ENCODE assay signal across 8 cellular contexts in genomic region chr22:38317237-38317994, GRCh38. TPM values are rescaled to one million over a fixed set of nuclear protein-coding genes. Genes with fewer than 3 reads are reported as not detected.
A peak's percentile ranks its signal among the peaks of the same experiment; 100 is the strongest.
DNase-seq lines count a peak whose midpoint lies in the region; ATAC-seq and TF ChIP-seq lines count a peak whose summit lies in the region.

Gene CSNK1E, minus strand, starts transcription at chr22:38317433. Its CDS starts 3,276 bp downstream, at chr22:38314157.

- DNase-seq in GM10266 (ENCODE audit: extremely low spot score) (peak; percentile 95), head of caudate nucleus (peak; percentile 61 to 94 (median 86)), osteoblast (ENCODE audit: insufficient read length, low spot score, missing footprints) (peak; percentile 98)
- peak; percentile 83 for DNase-seq in activated naive CD8-positive, alpha-beta T cell treated with anti-CD3 and anti-CD28 coated beads, Interleukin-2, amount 10 ng/mL, durations not matched to agents 7 days and 5 days

- H3K27me3 ChIP-seq in osteoblast (ENCODE audit: insufficient read depth, low read length): no peaks in the 10 kb centered on the region
- H3K27me3 ChIP-seq in thymus (ENCODE audit: control insufficient read depth, insufficient read depth): no peaks in the 10 kb centered on the region

- peak within 1 kb of the TSS; percentile 85 for H3K4me2 ChIP-seq in osteoblast (ENCODE audit: insufficient read depth, low read length)

- H3K4me1 ChIP-seq in osteoblast (ENCODE audit: insufficient read depth, low read length): peaks cover 42% of the 10 kb centered on the region
- H3K4me1 ChIP-seq in thymus (ENCODE audit: control insufficient read depth, insufficient read depth, low read length): peaks cover 14% of the 10 kb centered on the region

- H3K4me3 Mint-ChIP-seq in activated naive CD8-positive, alpha-beta T cell treated with anti-CD3 and anti-CD28 coated beads, Interleukin-2, amount 10 ng/mL, durations not matched to agents 7 days and 5 days: peak within 1 kb of the TSS; percentile 90

- H3K4me3 ChIP-seq in osteoblast (ENCODE audit: insufficient read depth, low read length) (peak within 1 kb of the TSS; percentile 94), thymus (ENCODE audit: low read length) (peak within 1 kb of the TSS; percentile 81)

- POLR2A ChIA-PET in activated naive CD8-positive, alpha-beta T cell treated with anti-CD3 and anti-CD28 coated beads, Interleukin-2, amount 10 ng/mL, durations not matched to agents 7 days and 5 days (lab: Charles Lee): interaction anchor here (0.9 to 1.0 kb wide), 3 partner anchors 13 to 59 kb away, joined by 3 read pairs; partner anchors contain the start of gene TMEM184B

- H3K27ac Mint-ChIP-seq in activated naive CD8-positive, alpha-beta T cell treated with anti-CD3 and anti-CD28 coated beads, Interleukin-2, amount 10 ng/mL, durations not matched to agents 7 days and 5 days: peak within 1 kb of the TSS; percentile 91

- no peak for TF ChIP-seq CTCF in GM10266 (IDR thresholded peaks at IDR 0.05; ENCODE audit: control insufficient read depth, insufficient read depth, low read depth, missing control alignments)
- no peak for TF ChIP-seq CTCF in osteoblast (IDR thresholded peaks at IDR 0.05; ENCODE audit: extremely low read depth, low read depth, low read length)

- 6% methylated on average over 74 of the region's 80 CpGs for WGBS in thymus

- no peaks in the 10 kb centered on the region for H3K9me3 Mint-ChIP-seq in activated naive CD8-positive, alpha-beta T cell treated with anti-CD3 and anti-CD28 coated beads, Interleukin-2, amount 10 ng/mL, durations not matched to agents 7 days and 5 days

- H3K9me3 ChIP-seq in osteoblast (ENCODE audit: low read depth, low read length) (no peaks in the 10 kb centered on the region), thymus (ENCODE audit: control insufficient read depth) (no peaks in the 10 kb centered on the region)

- peak within 1 kb of the TSS; percentile 87 for H2AFZ ChIP-seq in osteoblast (ENCODE audit: low read length)

- H3K36me3 ChIP-seq in osteoblast (ENCODE audit: insufficient read depth, low read length) (peaks cover 8% of the 10 kb centered on the region), thymus (ENCODE audit: control insufficient read depth, insufficient read depth) (peaks cover 11% of the 10 kb centered on the region)

- H3K79me2 ChIP-seq in osteoblast (ENCODE audit: insufficient read depth, low read length): peaks cover 45% of the 10 kb centered on the region

- peaks cover 29% of the 10 kb centered on the region for H3K4me1 Mint-ChIP-seq in activated naive CD8-positive, alpha-beta T cell treated with anti-CD3 and anti-CD28 coated beads, Interleukin-2, amount 10 ng/mL, durations not matched to agents 7 days and 5 days

- peaks cover 41% of the 10 kb centered on the region for H4K20me1 ChIP-seq in osteoblast (ENCODE audit: insufficient read depth, low read length)

- peak; percentile 43 for ATAC-seq in HG03442 (IDR thresholded peaks at IDR 0.05; ENCODE audit: unreplicated experiment)
- peak; percentile 40 for ATAC-seq in SK-N-SH treated with all-trans-retinoic acid at 6 μM for 48 hours
- peak; percentile 64 for ATAC-seq in activated naive CD8-positive, alpha-beta T cell treated with anti-CD3 and anti-CD28 coated beads, Interleukin-2, amount 10 ng/mL, durations not matched to agents 7 days and 5 days (ENCODE audit: low read depth)
- no peak for ATAC-seq in GM21515 (IDR thresholded peaks at IDR 0.05; ENCODE audit: unreplicated experiment)

- H3K36me3 Mint-ChIP-seq in activated naive CD8-positive, alpha-beta T cell treated with anti-CD3 and anti-CD28 coated beads, Interleukin-2, amount 10 ng/mL, durations not matched to agents 7 days and 5 days: no peaks in the 10 kb centered on the region

- H3K27ac ChIP-seq in osteoblast (ENCODE audit: low read depth, low read length): peak within 1 kb of the TSS; percentile 94
- peak within 1 kb of the TSS; percentile 90 for H3K27ac ChIP-seq in thymus (ENCODE audit: low read depth)

- intact Hi-C loops in head of caudate nucleus (cut with DNase I): loop anchor here (5.0 kb wide), 1 partner anchor 45 kb away; the partner anchor contains the start of gene TMEM184B

- H3K27me3 Mint-ChIP-seq in activated naive CD8-positive, alpha-beta T cell treated with anti-CD3 and anti-CD28 coated beads, Interleukin-2, amount 10 ng/mL, durations not matched to agents 7 days and 5 days: no peaks in the 10 kb centered on the region

TF ChIP-seq in SK-N-SH treated with all-trans-retinoic acid at 6 μM for 48 hours, 23 proteins besides CTCF, POLR2A, EP300 and RAD21:
- TF ChIP-seq ZFP3 (CRISPR knock-in tag; IDR thresholded peaks at IDR 0.05) (no peak), CREB5 (CRISPR knock-in tag; IDR thresholded peaks at IDR 0.05; ENCODE audit: low read depth) (no peak), ISL1 (CRISPR knock-in tag; IDR thresholded peaks at IDR 0.05) (no peak), ZNF70 (CRISPR knock-in tag; IDR thresholded peaks at IDR 0.05) (no peak), POU6F1 (CRISPR knock-in tag; IDR thresholded peaks at IDR 0.05; ENCODE audit: borderline replicate concordance, low read depth) (no peak), ZC3H10 (CRISPR knock-in tag; IDR thresholded peaks at IDR 0.05) (no peak), ARNTL (CRISPR knock-in tag; IDR thresholded peaks at IDR 0.05; ENCODE audit: borderline replicate concordance, low read depth) (no peak), TOX (CRISPR knock-in tag; IDR thresholded peaks at IDR 0.05; ENCODE audit: borderline replicate concordance) (no peak)

RNA-seq across cellular contexts. Expression of gene CSNK1E, which starts in this region (rescaled TPM):
- 10 to 100 TPM; 98.5 to 99.3 TPM for total RNA-seq in activated naive CD8-positive, alpha-beta T cell treated with anti-CD3 and anti-CD28 coated beads, Interleukin-2, amount 10 ng/mL, durations not matched to agents 7 days and 5 days
- 142 and 152 TPM in 2 replicates for total RNA-seq in osteoblast
- 81.3 TPM for polyA plus RNA-seq in thymus
